In the genomic region with DNA sequence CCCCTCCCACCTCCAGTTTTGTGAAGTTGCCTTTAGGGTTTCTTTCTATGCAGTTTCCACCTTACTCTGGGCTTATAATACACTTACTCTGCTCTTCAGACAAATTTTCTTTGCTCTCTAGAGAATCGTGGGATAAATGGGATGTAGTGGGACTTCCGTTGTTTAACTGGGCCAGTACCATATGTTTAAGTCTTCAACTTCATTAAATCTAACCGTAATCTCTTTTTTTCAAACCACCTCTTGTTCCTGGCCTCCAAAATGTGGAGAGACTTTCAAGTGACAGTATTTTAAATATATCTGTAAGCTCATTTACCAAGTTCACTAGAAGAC, we compare ENCODE assay signal across 9 cellular contexts. TPM values are rescaled to one million over a fixed set of nuclear protein-coding genes. Genes with fewer than 3 reads are reported as not detected.
DNase-seq lines count a peak whose midpoint lies in the region; ATAC-seq, FAIRE-seq and TF ChIP-seq lines count a peak whose summit lies in the region.
"Had no signal": no experiment of that assay in that cellular context is flagged by ENCODE, and none has a peak within 500 bp of the region (broad histone marks: within the 10 kb centered on the region; RNA-seq: fewer than 3 reads in every experiment).

No MANE protein-coding gene starts in this region.

- no peaks in the 10 kb centered on the region for H3K27me3 ChIP-seq in right atrium auricular region
- no peaks in the 10 kb centered on the region for H3K27me3 ChIP-seq in astrocyte (ENCODE audit: insufficient read depth, low read length)
- no peaks in the 10 kb centered on the region for H3K27me3 ChIP-seq in lower lobe of right lung (ENCODE audit: low read depth)

- peak overlapping the region; percentile 88 for H3K4me2 ChIP-seq in astrocyte (ENCODE audit: low read length)

- peak overlapping the region; percentile 94 for H3K9ac ChIP-seq in astrocyte (ENCODE audit: low read length)

- H3K36me3 ChIP-seq in right atrium auricular region (no peaks in the 10 kb centered on the region), astrocyte (ENCODE audit: insufficient read depth, low read length) (no peaks in the 10 kb centered on the region), lower lobe of right lung (peaks cover 1% of the 10 kb centered on the region)

- H3K27ac ChIP-seq in right atrium auricular region (peak overlapping the region; percentile 79 to 87), astrocyte (ENCODE audit: low read depth, low read length) (peak overlapping the region; percentile 92), lower lobe of right lung (peak overlapping the region; percentile 94)

- peak; percentile 54 for FAIRE-seq in astrocyte (lab: Jason Lieb, UNC)
- FAIRE-seq: islet of Langerhans had no signal

- peaks cover 57% of the 10 kb centered on the region for H3K79me2 ChIP-seq in astrocyte (ENCODE audit: insufficient read depth, low read length)

- H2AFZ ChIP-seq in astrocyte (ENCODE audit: low read depth, low read length), result no peak overlapping the region

- H3K9me3 ChIP-seq in right atrium auricular region (no peaks in the 10 kb centered on the region), astrocyte (ENCODE audit: insufficient read depth, low read depth, low read length) (no peaks in the 10 kb centered on the region), lower lobe of right lung (no peaks in the 10 kb centered on the region)

- peak overlapping the region; percentile 96 for H3K4me3 Mint-ChIP-seq in astrocyte (ENCODE audit: unreplicated experiment)

- DNase-seq in right atrium auricular region (ENCODE audit: low spot score), result no peak
- no peak for DNase-seq in Right ventricle myocardium superior
- DNase-seq in astrocyte (ENCODE audit: low read depth), result no peak
- DNase-seq in lower lobe of right lung, result no peak
- no peak for DNase-seq in cerebellar nuclear complex (lab: John Stamatoyannopoulos, UW)

- peak overlapping the region; percentile 90 for H3K27ac Mint-ChIP-seq in astrocyte (ENCODE audit: unreplicated experiment)

- no peaks in the 10 kb centered on the region for H3K27me3 Mint-ChIP-seq in astrocyte (ENCODE audit: low read depth, unreplicated experiment)

- ATAC-seq in Right ventricle myocardium superior (ENCODE audit: poor library complexity) (no peak), lower lobe of right lung (no peak), GM21423 (IDR thresholded peaks at IDR 0.05; ENCODE audit: unreplicated experiment) (no peak), GM21515 (IDR thresholded peaks at IDR 0.05; ENCODE audit: unreplicated experiment) (no peak), HG03521 (IDR thresholded peaks at IDR 0.05; ENCODE audit: unreplicated experiment) (no peak)

- H3K4me1 ChIP-seq in right atrium auricular region, result peaks cover 0 to 29% of the 10 kb centered on the region in 2 donors
- peaks cover 28% of the 10 kb centered on the region for H3K4me1 ChIP-seq in astrocyte (ENCODE audit: insufficient read depth, low read length)
- H3K4me1 ChIP-seq in lower lobe of right lung, result peaks cover 27% of the 10 kb centered on the region

- intact Hi-C loops in Right ventricle myocardium superior (cut with DNase I) (loop anchor here (10.0 kb wide), 1 partner anchor 123 kb away; no protein-coding TSS in a partner anchor), lower lobe of right lung (cut with DNase I) (no loop called here)

- H3K9me3 Mint-ChIP-seq in astrocyte (ENCODE audit: unreplicated experiment), result no peaks in the 10 kb centered on the region

- TF ChIP-seq CTCF in right atrium auricular region (IDR thresholded peaks at IDR 0.05) (no peak), astrocyte (IDR thresholded peaks at IDR 0.05; ENCODE audit: insufficient read depth, low read depth, low read length) (no peak), lower lobe of right lung (IDR thresholded peaks at IDR 0.05) (no peak)

- H4K20me1 ChIP-seq in astrocyte (ENCODE audit: insufficient read depth, low read length), result peaks cover 5% of the 10 kb centered on the region

- peaks cover 19% of the 10 kb centered on the region for H3K4me1 Mint-ChIP-seq in astrocyte (ENCODE audit: low read depth, unreplicated experiment)

- peaks cover 3% of the 10 kb centered on the region for H3K36me3 Mint-ChIP-seq in astrocyte (ENCODE audit: low read depth, unreplicated experiment)

- H3K4me3 ChIP-seq in right atrium auricular region (peak overlapping the region; percentile 87 to 94), astrocyte (ENCODE audit: insufficient read depth, low read depth, low read length) (peak overlapping the region; percentile 77), lower lobe of right lung (peak overlapping the region; percentile 82)

RNA-seq across cellular contexts. Expression of a gene that starts 23.9 kb away (rescaled TPM):
- total RNA-seq in right atrium auricular region, result 10 to 100 TPM; 58.2 to 87.4 TPM
- 86.5 TPM for total RNA-seq in Right ventricle myocardium superior
- total RNA-seq in astrocyte, result 137 and 154 TPM in 2 replicates
- total RNA-seq in lower lobe of right lung, result 83.6 TPM
